27 cellular contexts compared by ENCODE assay signal in genomic region chr10:121843379-121843778, GRCh38.
"Had no signal": no experiment of that assay in that cellular context is flagged by ENCODE, and none has a peak within 500 bp of the region (broad histone marks: within the 10 kb centered on the region; RNA-seq: fewer than 3 reads in every experiment).

No MANE protein-coding gene starts in this region.

- H3K4me3 Mint-ChIP-seq: activated CD4-positive, alpha-beta memory T cell treated with anti-CD3 and anti-CD28 coated beads, Interleukin-2, amount 10 ng/mL, durations not matched to agents 7 days and 5 days; activated CD4-positive, alpha-beta T cell treated with anti-CD3 and anti-CD28 coated beads, Interleukin-2, amount 10 ng/mL, durations not matched to agents 7 days and 5 days; activated naive CD4-positive, alpha-beta T cell treated with anti-CD3 and anti-CD28 coated beads, Interleukin-2, amount 10 ng/mL, durations not matched to agents 7 days and 5 days; activated T-cell treated with anti-CD3 and anti-CD28 coated beads, Interleukin-2, amount 50 U/mL, for 24 hours; activated T-cell treated with anti-CD3 and anti-CD28 coated beads, Interleukin-2, amount 50 U/mL, for 72 hours; WTC11 had no signal

- H3K4me1 ChIP-seq: colonic mucosa, gastroesophageal sphincter had no signal

- FAIRE-seq: endometrium, endothelial cell of umbilical vein had no signal

- ATAC-seq: activated naive CD4-positive, alpha-beta T cell treated with anti-CD3 and anti-CD28 coated beads, Interleukin-2, amount 50 U/mL, for 72 hours; activated T-cell treated with anti-CD3 and anti-CD28 coated beads, Interleukin-2, amount 50 U/mL, for 72 hours; body of pancreas; gastroesophageal sphincter; WTC11 had no signal

- H3K4me3 ChIP-seq: body of pancreas, colonic mucosa, esophagus squamous epithelium, gastroesophageal sphincter had no signal

- H3K27ac ChIP-seq: body of pancreas, colonic mucosa, gastroesophageal sphincter, VCaP had no signal

- DNase-seq: activated CD4-positive, alpha-beta memory T cell treated with anti-CD3 and anti-CD28 coated beads, Interleukin-2, amount 10 ng/mL, durations not matched to agents 7 days and 5 days; activated CD4-positive, alpha-beta T cell treated with anti-CD3 and anti-CD28 coated beads for 1 hour; activated CD4-positive, alpha-beta T cell treated with anti-CD3 and anti-CD28 coated beads for 4 hours; activated CD4-positive, alpha-beta T cell treated with anti-CD3 and anti-CD28 coated beads, Interleukin-2, amount 10 ng/mL, durations not matched to agents 7 days and 5 days; activated CD4-positive, alpha-beta T cell treated with anti-CD3 and anti-CD28 coated beads, Interleukin-2, amount 50 U/mL, for 4 hours; activated CD8-positive, alpha-beta memory T cell treated with anti-CD3 and anti-CD28 coated beads, Interleukin-2, amount 50 U/mL, for 48 hours; activated gamma-delta T cell; activated naive CD4-positive, alpha-beta T cell; activated naive CD4-positive, alpha-beta T cell treated with anti-CD3 and anti-CD28 coated beads, Interleukin-2, amount 10 ng/mL, durations not matched to agents 7 days and 5 days; activated T-cell treated with anti-CD3 and anti-CD28 coated beads for 4 hours; activated T-cell treated with anti-CD3 and anti-CD28 coated beads, Interleukin-2, amount 50 U/mL, for 24 hours; activated T-cell treated with anti-CD3 and anti-CD28 coated beads, Interleukin-2, amount 50 U/mL, for 72 hours; amniotic stem cell; anterior cingulate cortex; body of pancreas; caudate nucleus; colonic mucosa; effector CD8-positive, alpha-beta T cell; esophagus squamous epithelium; foreskin melanocyte; T-helper 2 cell had no signal

- H3K36me3 ChIP-seq: colonic mucosa had no signal

- H3K9me3 ChIP-seq: body of pancreas, colonic mucosa, esophagus squamous epithelium had no signal

- H3K27me3 Mint-ChIP-seq: activated CD4-positive, alpha-beta memory T cell treated with anti-CD3 and anti-CD28 coated beads, Interleukin-2, amount 10 ng/mL, durations not matched to agents 7 days and 5 days; activated CD4-positive, alpha-beta T cell treated with anti-CD3 and anti-CD28 coated beads, Interleukin-2, amount 10 ng/mL, durations not matched to agents 7 days and 5 days; activated naive CD4-positive, alpha-beta T cell treated with anti-CD3 and anti-CD28 coated beads, Interleukin-2, amount 10 ng/mL, durations not matched to agents 7 days and 5 days; activated T-cell treated with anti-CD3 and anti-CD28 coated beads, Interleukin-2, amount 50 U/mL, for 24 hours had no signal

- H3K27ac Mint-ChIP-seq: activated CD4-positive, alpha-beta memory T cell treated with anti-CD3 and anti-CD28 coated beads, Interleukin-2, amount 10 ng/mL, durations not matched to agents 7 days and 5 days; activated CD4-positive, alpha-beta T cell treated with anti-CD3 and anti-CD28 coated beads, Interleukin-2, amount 10 ng/mL, durations not matched to agents 7 days and 5 days; activated naive CD4-positive, alpha-beta T cell treated with anti-CD3 and anti-CD28 coated beads, Interleukin-2, amount 10 ng/mL, durations not matched to agents 7 days and 5 days; activated naive CD4-positive, alpha-beta T cell treated with anti-CD3 and anti-CD28 coated beads, Interleukin-2, amount 50 U/mL, for 72 hours; activated T-cell treated with anti-CD3 and anti-CD28 coated beads, Interleukin-2, amount 50 U/mL, for 24 hours; activated T-cell treated with anti-CD3 and anti-CD28 coated beads, Interleukin-2, amount 50 U/mL, for 72 hours; WTC11 had no signal

- H3K27me3 ChIP-seq: body of pancreas, colonic mucosa, esophagus squamous epithelium, gastroesophageal sphincter had no signal
